1 cellular context compared by ENCODE assay signal in genomic region chr3:14791343-14791945, GRCh38.
TF ChIP-seq lines count a peak whose summit lies in the region.

No MANE protein-coding gene starts in this region.

TF ChIP-seq in GM23338, 12 proteins besides CTCF, POLR2A, EP300 and RAD21 (continued from another document):
- TF ChIP-seq ETS1 (IDR thresholded peaks at IDR 0.05) = no peak
- no peak for TF ChIP-seq ZNF114 (CRISPR knock-in tag; IDR thresholded peaks at IDR 0.05)
- TF ChIP-seq STAT1 (IDR thresholded peaks at IDR 0.05; ENCODE audit: unreplicated experiment) = no peak
- no peak for TF ChIP-seq NANOG (IDR thresholded peaks at IDR 0.05; ENCODE audit: borderline replicate concordance)
- no peak for TF ChIP-seq ZNF331 (CRISPR knock-in tag; IDR thresholded peaks at IDR 0.05; ENCODE audit: low read depth)
- no peak for TF ChIP-seq POLR2AphosphoS5 (IDR thresholded peaks at IDR 0.05; ENCODE audit: low read depth)
- TF ChIP-seq EZH2phosphoT487 (IDR thresholded peaks at IDR 0.05; ENCODE audit: unreplicated experiment) = no peak
